ENCODE assay signal across 8 cellular contexts in the genomic region with DNA sequence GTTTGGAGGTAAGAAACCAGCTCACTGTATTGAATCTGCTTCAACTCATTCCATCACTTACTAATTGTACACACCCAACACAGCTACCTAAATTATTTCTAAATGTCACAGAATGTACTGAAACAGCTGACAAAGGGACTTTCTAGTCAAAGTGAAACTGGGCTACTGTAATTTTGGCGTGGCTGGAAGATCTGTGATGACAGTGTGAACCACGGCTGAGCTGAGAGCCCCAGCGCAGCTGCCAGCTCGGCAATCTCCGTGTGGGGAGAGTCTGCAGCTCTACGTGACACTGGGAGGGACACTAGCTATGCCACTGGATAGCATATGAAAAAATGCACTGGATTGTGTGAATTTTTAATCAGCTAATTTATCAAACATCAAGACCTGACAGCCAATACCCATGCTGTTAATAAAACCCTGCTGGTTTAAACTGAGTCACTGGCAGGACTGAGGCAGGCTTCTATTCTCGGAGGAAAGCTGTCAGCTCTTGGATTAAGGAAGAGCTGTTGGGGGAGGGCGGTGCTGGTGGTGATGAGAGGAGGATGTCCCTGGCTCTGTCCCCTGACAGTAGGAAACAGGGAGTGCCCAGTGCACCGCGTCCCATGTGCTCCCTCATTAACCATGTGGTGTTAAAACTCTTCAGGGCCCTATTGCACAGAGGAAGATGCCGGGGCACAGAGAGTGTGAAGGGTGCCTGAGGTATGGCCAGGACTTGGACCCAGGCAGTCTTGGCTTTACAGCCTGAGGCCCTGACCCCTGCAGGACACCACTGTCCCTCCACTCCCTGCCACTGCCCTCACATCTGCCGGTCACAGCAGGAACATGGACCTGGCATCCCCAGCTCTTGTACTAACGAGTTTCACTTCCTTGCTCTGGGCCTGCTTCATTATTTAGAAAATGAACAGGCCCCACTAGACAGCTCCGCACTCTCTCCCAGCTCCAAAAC. TPM values are rescaled to one million over a fixed set of nuclear protein-coding genes. Genes with fewer than 3 reads are reported as not detected.
DNase-seq lines count a peak whose midpoint lies in the region; ATAC-seq and TF ChIP-seq lines count a peak whose summit lies in the region.

No MANE protein-coding gene starts in this region.

- H3K27me3 Mint-ChIP-seq in endodermal cell (ENCODE audit: insufficient read depth) = no peaks in the 10 kb centered on the region
- no peaks in the 10 kb centered on the region for H3K27me3 Mint-ChIP-seq in progenitor cell of endocrine pancreas

- H3K9me3 ChIP-seq in endodermal cell (ENCODE audit: control insufficient read depth, low read length) = no peaks in the 10 kb centered on the region

- H3K27ac Mint-ChIP-seq in endodermal cell = no peak overlapping the region
- peak overlapping the region; percentile 38 for H3K27ac Mint-ChIP-seq in progenitor cell of endocrine pancreas

- H3K4me3 Mint-ChIP-seq in endodermal cell = no peak overlapping the region
- no peak overlapping the region for H3K4me3 Mint-ChIP-seq in progenitor cell of endocrine pancreas (ENCODE audit: low read depth)

- DNase-seq in Kasumi-1 (lab: John Stamatoyannopoulos, UW) = peak; percentile 11 to 13
- no peak for DNase-seq in endodermal cell
- no peak for DNase-seq in progenitor cell of endocrine pancreas (ENCODE audit: low spot score, unreplicated experiment)
- no peak for DNase-seq in NCI-H526 treated with DMSO at 0.1 percent for 48 hours (lab: John Stamatoyannopoulos, UW)
- DNase-seq in NCI-H1092 treated with DMSO at 0.1 percent for 48 hours (lab: John Stamatoyannopoulos, UW) = no peak
- DNase-seq in inferior parietal cortex (ENCODE audit: extremely low spot score) = no peak

- no peaks in the 10 kb centered on the region for H3K27me3 ChIP-seq in endodermal cell (ENCODE audit: control insufficient read depth, insufficient read depth, low read length, poor library complexity, severe bottlenecking)

- no peak overlapping the region for H3K9ac ChIP-seq in endodermal cell (ENCODE audit: extremely low read depth, low read length, poor library complexity, severe bottlenecking)

- H3K36me3 ChIP-seq in endodermal cell (ENCODE audit: control insufficient read depth, insufficient read depth, low read length) = peaks cover 88% of the 10 kb centered on the region

- H3K4me1 Mint-ChIP-seq in endodermal cell = peaks cover 3% of the 10 kb centered on the region
- no peaks in the 10 kb centered on the region for H3K4me1 Mint-ChIP-seq in progenitor cell of endocrine pancreas (ENCODE audit: low read depth)

- peaks cover 63% of the 10 kb centered on the region for H3K36me3 Mint-ChIP-seq in endodermal cell (ENCODE audit: low read depth)
- H3K36me3 Mint-ChIP-seq in progenitor cell of endocrine pancreas (ENCODE audit: insufficient read depth) = peaks cover 34% of the 10 kb centered on the region

- no peak overlapping the region for H3K4me3 ChIP-seq in endodermal cell (ENCODE audit: low read length)

- H3K9me3 Mint-ChIP-seq in endodermal cell (no peaks in the 10 kb centered on the region), progenitor cell of endocrine pancreas (ENCODE audit: low read depth) (no peaks in the 10 kb centered on the region)

- peaks cover 8% of the 10 kb centered on the region for H3K4me1 ChIP-seq in endodermal cell (ENCODE audit: control insufficient read depth, insufficient read depth, low read length)

- no peak overlapping the region for H3K27ac ChIP-seq in endodermal cell (ENCODE audit: low read depth, low read length)

- TF ChIP-seq CTCF in endodermal cell (conservative IDR thresholded peaks at IDR 0.05) (peak; percentile 47), progenitor cell of endocrine pancreas (IDR thresholded peaks at IDR 0.05; ENCODE audit: unreplicated experiment) (no peak)

- 81 to 94% methylated on average over 3 to 14 of the region's 14 CpGs for WGBS in endodermal cell (ENCODE audit: insufficient coverage in 1 of 2, insufficient read length in 1 of 2), 2 experiments

- ATAC-seq in GM18498 (IDR thresholded peaks at IDR 0.05; ENCODE audit: unreplicated experiment) (peak; percentile 91), GM21529 (IDR thresholded peaks at IDR 0.05; ENCODE audit: unreplicated experiment) (peak; percentile 78)

RNA-seq across cellular contexts. Expression of gene SLC15A4, which starts 13.3 kb away (rescaled TPM):
- 10 to 100 TPM; 28.2 to 39.5 TPM for total RNA-seq in endodermal cell
- polyA plus RNA-seq in endodermal cell (2013, experiment 1 of 2) = 18.9 TPM
- 21.5 TPM for polyA plus RNA-seq in endodermal cell (2013, experiment 2 of 2)
- 31.3 and 33.8 TPM in 2 replicates for total RNA-seq in progenitor cell of endocrine pancreas

RNA-seq across cellular contexts. Expression of gene GLT1D1, which starts 42.8 kb away (rescaled TPM):
- total RNA-seq in endodermal cell = 10 to 100 TPM; 23.8 to 25.4 TPM
- 7.3 TPM for polyA plus RNA-seq in endodermal cell (2013, experiment 1 of 2)
- 7.9 TPM for polyA plus RNA-seq in endodermal cell (2013, experiment 2 of 2)
- 5.7 and 6.5 TPM in 2 replicates for total RNA-seq in progenitor cell of endocrine pancreas

Comparison
In these comparisons a context has a peak if more than half of its experiments do, and no peak if none do; other contexts are left out.
1. DNase-seq: peak in Kasumi-1 (2 of 2); none in endodermal cell (single experiment), progenitor cell of endocrine pancreas (single experiment), NCI-H526 treated with DMSO at 0.1 percent for 48 hours (single experiment), NCI-H1092 treated with DMSO at 0.1 percent for 48 hours (single experiment) and inferior parietal cortex (single experiment).